ENCODE assay signal across 16 cellular contexts in genomic region chr15:67307889-67308597, GRCh38. TPM values are rescaled to one million over a fixed set of nuclear protein-coding genes. Genes with fewer than 3 reads are reported as not detected.
DNase-seq lines count a peak whose midpoint lies in the region; ATAC-seq, FAIRE-seq and TF ChIP-seq lines count a peak whose summit lies in the region.
"Had no signal": no experiment of that assay in that cellular context is flagged by ENCODE, and none has a peak within 500 bp of the region (broad histone marks: within the 10 kb centered on the region; RNA-seq: fewer than 3 reads in every experiment).

No MANE protein-coding gene starts in this region.

- DNase-seq in A673 (ENCODE audit: low spot score) = peak; percentile 70
- no peak for DNase-seq in HTR-8/SVneo (ENCODE audit: insufficient read length, low spot score)
- DNase-seq in SK-N-SH = peak; percentile 10
- DNase-seq in mesothelial cell of epicardium (ENCODE audit: low spot score in 2 of 2, unreplicated experiment in 2 of 2) = no peak
- no peak for DNase-seq in dermis blood vessel endothelial cell
- no peak for DNase-seq in activated CD4-positive, alpha-beta T cell treated with anti-CD3 and anti-CD28 coated beads for 4 hours
- no peak for DNase-seq in RCC 7860 (ENCODE audit: low spot score)
- DNase-seq: GF-D8; Kasumi-1; NCI-H187 treated with DMSO at 0.1 percent for 48 hours; NCI-H526 treated with DMSO at 0.1 percent for 48 hours; NK-92 treated with Interleukin-12 subunit alpha and Interleukin-12 subunit beta, amount 100 ng/mL, for 24 hours; Right ventricle myocardium superior; SW 1271 had no signal

- H3K79me2 ChIP-seq in SK-N-SH (ENCODE audit: insufficient read depth) = no peaks in the 10 kb centered on the region

- H3K9me3 ChIP-seq in A673 (ENCODE audit: low read depth, low read length, poor library complexity, severe bottlenecking) (no peaks in the 10 kb centered on the region), SK-N-SH (no peaks in the 10 kb centered on the region)

- H3K27ac ChIP-seq in A673 (ENCODE audit: low read depth, low read length, poor library complexity, severe bottlenecking) (no peak overlapping the region), SK-N-SH (ENCODE audit: low read depth in 2 of 2, low read length in 1 of 2) (peak overlapping the region; percentile 11 to 37; a peak in 2 of 4 replicates)

- H3K4me2 ChIP-seq in SK-N-SH = peak overlapping the region; percentile 18; the same call in 1 of the 2 replicates

- peaks cover 13% of the 10 kb centered on the region for H3K4me1 ChIP-seq in A673 (ENCODE audit: insufficient read depth, low read length, poor library complexity, severe bottlenecking)
- peaks cover 3 to 16% of the 10 kb centered on the region in 2 experiments; a peak in 3 of 4 replicates for H3K4me1 ChIP-seq in SK-N-SH (ENCODE audit: control insufficient read depth in 1 of 2, insufficient read depth in 2 of 2, low read depth in 1 of 2, low read length in 1 of 2)

- H3K9ac ChIP-seq in SK-N-SH = no peak overlapping the region

- intact Hi-C loops in A673 (cut with micrococcal nuclease; ENCODE audit: unreplicated experiment) = loop anchor here (5.0 kb wide), 1 partner anchor 529 kb away; no protein-coding TSS in a partner anchor

- no peak for ATAC-seq in HG03520 (IDR thresholded peaks at IDR 0.05; ENCODE audit: unreplicated experiment)

- no peaks in the 10 kb centered on the region for H4K20me1 ChIP-seq in SK-N-SH (ENCODE audit: insufficient read depth)

- no peak for TF ChIP-seq EP300 in SK-N-SH (IDR thresholded peaks at IDR 0.05; ENCODE audit: borderline replicate concordance in 1 of 2, low read depth in 1 of 2, low read length in 1 of 2)

- no peaks in the 10 kb centered on the region for H3K9me2 ChIP-seq in SK-N-SH

- no peak overlapping the region for H3K4me3 Mint-ChIP-seq in mesothelial cell of epicardium

- H3K4me3 ChIP-seq in A673 (ENCODE audit: low read depth, low read length, poor library complexity, severe bottlenecking) = no peak overlapping the region
- no peak overlapping the region for H3K4me3 ChIP-seq in SK-N-SH (ENCODE audit: low read depth in 2 of 2, low read length in 1 of 2)

- no peaks in the 10 kb centered on the region for H3F3A ChIP-seq in SK-N-SH (replicated peaks; ENCODE audit: insufficient read depth)

- H3K27ac Mint-ChIP-seq in mesothelial cell of epicardium = peak overlapping the region; percentile 43

- CTCF ChIA-PET in A673 (lab: Charles Lee) (no interaction called here), SK-N-SH (lab: Yijun Ruan, JAX) (interaction anchor here (0.6 to 4.4 kb wide), 6 partner anchors 126 to 867 kb away, joined by 3 to 28 read pairs (median 4); no protein-coding TSS in a partner anchor)

- H3K36me3 ChIP-seq in A673 (ENCODE audit: insufficient read depth, low read length, poor library complexity, severe bottlenecking) = no peaks in the 10 kb centered on the region
- no peaks in the 10 kb centered on the region for H3K36me3 ChIP-seq in SK-N-SH (replicated peaks in 1 of 2; ENCODE audit: control insufficient read depth in 1 of 2, insufficient read depth in 2 of 2, low read length in 1 of 2)

- H2AFZ ChIP-seq in SK-N-SH (ENCODE audit: low read depth) = no peak overlapping the region

- H3K27me3 ChIP-seq in A673 (replicated peaks; ENCODE audit: insufficient read depth, low read depth, low read length, poor library complexity) = no peaks in the 10 kb centered on the region
- H3K27me3 ChIP-seq in SK-N-SH (ENCODE audit: insufficient read depth) = no peaks in the 10 kb centered on the region

- FAIRE-seq in HTR-8/SVneo (lab: Jason Lieb, UNC) (peak; percentile 33), RCC 7860 (lab: Jason Lieb, UNC) (no peak)
- FAIRE-seq: H54 had no signal

- TF ChIP-seq RAD21 in SK-N-SH (IDR thresholded peaks at IDR 0.05; ENCODE audit: low read length) = no peak

- H3K27me3 Mint-ChIP-seq in mesothelial cell of epicardium (ENCODE audit: low read depth) = peaks cover 2% of the 10 kb centered on the region

- H3K4me1 Mint-ChIP-seq in mesothelial cell of epicardium = peaks cover 34% of the 10 kb centered on the region

- no TSS peak for BruUV-seq in A673 (replicated peaks; lab: Mats Ljungman, UMichigan)

- H3K36me3 Mint-ChIP-seq in mesothelial cell of epicardium = no peaks in the 10 kb centered on the region

- WGBS in SK-N-SH (ENCODE audit: low lambda C conversion rate) = 42% methylated on average over 4 of the region's 4 CpGs

- no peaks in the 10 kb centered on the region for H3K9me3 Mint-ChIP-seq in mesothelial cell of epicardium

- POLR2A ChIA-PET in A673 (lab: Charles Lee; ENCODE audit: low non-redundant PET) = interaction anchor here (0.6 kb wide), 1 partner anchor 28 kb away, joined by 3 read pairs; no protein-coding TSS in a partner anchor
- POLR2A ChIA-PET in SK-N-SH (lab: Yijun Ruan, JAX) = no interaction called here

- no peak for TF ChIP-seq CTCF in A673 (conservative IDR thresholded peaks at IDR 0.05; ENCODE audit: low read depth, low read length)
- TF ChIP-seq CTCF in SK-N-SH (IDR thresholded peaks at IDR 0.05) = no peak
- TF ChIP-seq CTCF in mesothelial cell of epicardium (IDR thresholded peaks at IDR 0.05; ENCODE audit: unreplicated experiment) = no peak

TF ChIP-seq in SK-N-SH, 30 proteins besides CTCF, POLR2A, EP300 and RAD21:
- no peak for TF ChIP-seq GABPA (IDR thresholded peaks at IDR 0.05; ENCODE audit: low read depth)
- no peak for TF ChIP-seq EZH2phosphoT487 (IDR thresholded peaks at IDR 0.05; ENCODE audit: borderline replicate concordance, low read depth)
- TF ChIP-seq NFIC (IDR thresholded peaks at IDR 0.05; ENCODE audit: borderline replicate concordance) = peak; percentile 10; the same call in 1 of the 2 replicates
- TF ChIP-seq SIN3A (IDR thresholded peaks at IDR 0.05; ENCODE audit: borderline replicate concordance, low read depth, low read length) = no peak
- no peak for TF ChIP-seq MEF2A (IDR thresholded peaks at IDR 0.05; ENCODE audit: borderline replicate concordance, low read depth)
- TF ChIP-seq SMC3 (IDR thresholded peaks at IDR 0.05; ENCODE audit: low read depth, low read length) = no peak
- TF ChIP-seq FOSL2 (IDR thresholded peaks at IDR 0.05; ENCODE audit: borderline replicate concordance, low read depth) = no peak
- no peak for TF ChIP-seq NRF1 (IDR thresholded peaks at IDR 0.05; ENCODE audit: low read depth, low read length)

RNA-seq across cellular contexts. Expression of gene IQCH, which starts 53.5 kb away (rescaled TPM):
- total RNA-seq in A673 (2021) (1.7 and 2.5 TPM in 2 replicates), mesothelial cell of epicardium (0.98 to 2.3 TPM (median 1.6 TPM) in 3 replicates), dermis blood vessel endothelial cell (1.4 and 1.7 TPM in 2 replicates)
- 0.81 and 1.0 TPM in 2 replicates for polyA plus RNA-seq in SK-N-SH (2012; rRNA removed)
- polyA plus RNA-seq in SK-N-SH (2012; cell fraction: cytosol; rRNA removed) = 1.0 and 1.5 TPM in 2 replicates
- polyA plus RNA-seq in SK-N-SH (2012; cell fraction: nucleus; rRNA removed) = 0.63 and 1.5 TPM in 2 replicates

RNA-seq across cellular contexts. Expression of gene AAGAB, which starts 53.6 kb away (rescaled TPM):
- total RNA-seq in A673 (2021) (54.8 and 55.1 TPM in 2 replicates), mesothelial cell of epicardium (31.0 to 32.7 TPM (median 32.4 TPM) in 3 replicates), dermis blood vessel endothelial cell (54.3 and 86.5 TPM in 2 replicates)
- polyA plus RNA-seq in SK-N-SH (2012; rRNA removed) = 24.9 and 32.8 TPM in 2 replicates
- polyA plus RNA-seq in SK-N-SH (2012; cell fraction: cytosol; rRNA removed) = 37.6 and 42.0 TPM in 2 replicates
- 11.2 and 15.6 TPM in 2 replicates for polyA plus RNA-seq in SK-N-SH (2012; cell fraction: nucleus; rRNA removed)

Comparison
In these comparisons a context has a peak if more than half of its experiments do, and no peak if none do; other contexts are left out.
1. DNase-seq: peak in A673 (single experiment) and SK-N-SH (single experiment); none in HTR-8/SVneo (single experiment), mesothelial cell of epicardium (0 of 2), dermis blood vessel endothelial cell (single experiment), activated CD4-positive, alpha-beta T cell treated with anti-CD3 and anti-CD28 coated beads for 4 hours (0 of 2) and RCC 7860 (single experiment).